ENCODE assay signal across 1 cellular context in genomic region chrX:118595501-118596042, GRCh38.
TF ChIP-seq lines count a peak whose summit lies in the region.

No MANE protein-coding gene starts in this region.

TF ChIP-seq in HEK293, 187 proteins besides CTCF, POLR2A, EP300 and RAD21 (continued from another document):
- TF ChIP-seq ZFP37 (tag by site-specific recombination; IDR thresholded peaks at IDR 0.05) = no peak
